1 cellular context compared by ENCODE assay signal in genomic region chr5:93620487-93621339, GRCh38.
TF ChIP-seq lines count a peak whose summit lies in the region.

No MANE protein-coding gene starts in this region.

TF ChIP-seq in H1, 55 proteins besides CTCF, POLR2A, EP300 and RAD21:
- TF ChIP-seq SAP30 (IDR thresholded peaks at IDR 0.05; ENCODE audit: insufficient read depth, insufficient replicate concordance, low read length) (peak; percentile 82), SP1 (IDR thresholded peaks at IDR 0.05; ENCODE audit: low read depth, low read length) (peak; percentile 86), CHD2 (IDR thresholded peaks at IDR 0.05; ENCODE audit: low read length) (no peak), SP2 (IDR thresholded peaks at IDR 0.05; ENCODE audit: low read length) (no peak), RNF2 (IDR thresholded peaks at IDR 0.05; ENCODE audit: borderline replicate concordance, low read depth, low read length, missing control alignments, poor library complexity, severe bottlenecking) (peak; percentile 62), YY1 (IDR thresholded peaks at IDR 0.05; ENCODE audit: low read depth, low read length) (peak; percentile 38; the same call in 1 of the 2 replicates), EGR1 (IDR thresholded peaks at IDR 0.05; ENCODE audit: borderline replicate concordance, low read depth, low read length) (peak; percentile 91; the same call in 1 of the 2 replicates), NANOG (IDR thresholded peaks at IDR 0.05; ENCODE audit: insufficient read depth, low read depth, low read length, poor library complexity, severe bottlenecking) (peak; percentile 62), GABPA (IDR thresholded peaks at IDR 0.05; ENCODE audit: borderline replicate concordance, insufficient read depth, low read length) (0 out of 2 replicates have a peak, but pooled peaks have one; percentile 30), BRCA1 (IDR thresholded peaks at IDR 0.05; ENCODE audit: low read depth, low read length) (no peak), MAX (IDR thresholded peaks at IDR 0.05) (peak; percentile 28; the same call in 1 of the 2 replicates), CREB1 (IDR thresholded peaks at IDR 0.05) (peak; percentile 40; the same call in 1 of the 2 replicates), SIN3A (conservative IDR thresholded peaks at IDR 0.05 in 1 of 2, IDR thresholded peaks at IDR 0.05 in 1 of 2; ENCODE audit: low read depth in 1 of 2, low read length in 2 of 2) (peak; percentile 86 to 90; a peak in 3 of 4 replicates), FOSL1 (IDR thresholded peaks at IDR 0.05; ENCODE audit: insufficient read depth, low read depth, low read length) (peak; percentile 98), ASH2L (IDR thresholded peaks at IDR 0.05; ENCODE audit: low read length) (peak; percentile 14), SP4 (IDR thresholded peaks at IDR 0.05; ENCODE audit: low read length) (no peak), CTBP2 (IDR thresholded peaks at IDR 0.05; ENCODE audit: borderline replicate concordance, insufficient read depth, insufficient read length, low read length) (peak; percentile 94), TCF12 (IDR thresholded peaks at IDR 0.05; ENCODE audit: low read depth, low read length) (0 out of 2 replicates have a peak, but pooled peaks have one; percentile 24), BCL11A (IDR thresholded peaks at IDR 0.05; ENCODE audit: low read depth in 2 of 2, low read length in 2 of 2) (no peak), SUZ12 (IDR thresholded peaks at IDR 0.05; ENCODE audit: low read length) (peak; percentile 6; the same call in 1 of the 2 replicates)
TF ChIP-seq in H1: peak in this region for 15.
